In the genomic region with DNA sequence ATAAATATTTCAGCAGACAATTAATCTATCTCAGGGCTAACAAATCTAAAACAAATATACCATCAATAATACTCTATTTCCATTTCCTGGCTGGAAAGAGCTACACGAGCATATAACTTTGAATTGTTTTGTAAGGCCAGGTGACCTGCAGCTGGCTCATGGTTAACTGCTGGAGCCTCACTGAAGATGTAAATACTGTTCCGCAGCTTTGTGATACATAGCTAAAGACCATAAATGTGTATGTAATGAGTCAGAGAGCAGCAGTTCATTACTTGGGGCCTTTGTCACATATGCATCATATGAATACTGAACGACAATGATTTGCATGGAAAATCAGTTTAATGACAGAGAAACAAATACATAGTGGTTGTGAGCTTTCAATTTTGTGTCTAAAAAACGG, we compare ENCODE assay signal across 2 cellular contexts.
A peak's percentile ranks its signal among the peaks of the same experiment; 100 is the strongest.
TF ChIP-seq lines count a peak whose summit lies in the region.

No MANE protein-coding gene starts in this region.

TF ChIP-seq in endothelial cell of umbilical vein, 7 proteins besides CTCF, POLR2A, EP300 and RAD21:
- TF ChIP-seq POLR2AphosphoS5 (IDR thresholded peaks at IDR 0.05; ENCODE audit: insufficient read depth, low read depth, low read length): peak; percentile 81
- TF ChIP-seq, protein P1, sequence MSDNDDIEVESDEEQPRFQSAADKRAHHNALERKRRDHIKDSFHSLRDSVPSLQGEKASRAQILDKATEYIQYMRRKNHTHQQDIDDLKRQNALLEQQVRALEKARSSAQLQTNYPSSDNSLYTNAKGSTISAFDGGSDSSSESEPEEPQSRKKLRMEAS (IDR thresholded peaks at IDR 0.05; ENCODE audit: insufficient read depth, insufficient read length): no peak
- no peak for TF ChIP-seq MYC (IDR thresholded peaks at IDR 0.05; ENCODE audit: low read depth, low read length)
- peak; percentile 35 for TF ChIP-seq GATA2 (IDR thresholded peaks at IDR 0.05; ENCODE audit: insufficient read depth, insufficient read length, low read depth, low read length)
- peak; percentile 83 for TF ChIP-seq JUN (IDR thresholded peaks at IDR 0.05; ENCODE audit: borderline replicate concordance, insufficient read depth, insufficient read length, low read depth)
- TF ChIP-seq EZH2 (IDR thresholded peaks at IDR 0.05; ENCODE audit: borderline replicate concordance, low read depth, low read length, severe bottlenecking): no peak
- peak; percentile 85 for TF ChIP-seq FOS (IDR thresholded peaks at IDR 0.05; ENCODE audit: borderline replicate concordance, insufficient read depth, low read length)

TF ChIP-seq in GM23338, 12 proteins besides CTCF, POLR2A, EP300 and RAD21:
- TF ChIP-seq JUNB (IDR thresholded peaks at IDR 0.05; ENCODE audit: unreplicated experiment) (no peak), EZH2 (IDR thresholded peaks at IDR 0.05; ENCODE audit: low read depth, unreplicated experiment) (no peak), NANOG (IDR thresholded peaks at IDR 0.05; ENCODE audit: borderline replicate concordance) (no peak), CREB1 (CRISPR knock-in tag; IDR thresholded peaks at IDR 0.05; ENCODE audit: low read depth) (no peak), POLR2AphosphoS5 (IDR thresholded peaks at IDR 0.05; ENCODE audit: low read depth) (no peak), EZH2phosphoT487 (IDR thresholded peaks at IDR 0.05; ENCODE audit: unreplicated experiment) (no peak), STAT1 (IDR thresholded peaks at IDR 0.05; ENCODE audit: unreplicated experiment) (no peak), ZNF114 (CRISPR knock-in tag; IDR thresholded peaks at IDR 0.05) (no peak), ZNF331 (CRISPR knock-in tag; IDR thresholded peaks at IDR 0.05; ENCODE audit: low read depth) (no peak)
- TF ChIP-seq, protein P2, sequence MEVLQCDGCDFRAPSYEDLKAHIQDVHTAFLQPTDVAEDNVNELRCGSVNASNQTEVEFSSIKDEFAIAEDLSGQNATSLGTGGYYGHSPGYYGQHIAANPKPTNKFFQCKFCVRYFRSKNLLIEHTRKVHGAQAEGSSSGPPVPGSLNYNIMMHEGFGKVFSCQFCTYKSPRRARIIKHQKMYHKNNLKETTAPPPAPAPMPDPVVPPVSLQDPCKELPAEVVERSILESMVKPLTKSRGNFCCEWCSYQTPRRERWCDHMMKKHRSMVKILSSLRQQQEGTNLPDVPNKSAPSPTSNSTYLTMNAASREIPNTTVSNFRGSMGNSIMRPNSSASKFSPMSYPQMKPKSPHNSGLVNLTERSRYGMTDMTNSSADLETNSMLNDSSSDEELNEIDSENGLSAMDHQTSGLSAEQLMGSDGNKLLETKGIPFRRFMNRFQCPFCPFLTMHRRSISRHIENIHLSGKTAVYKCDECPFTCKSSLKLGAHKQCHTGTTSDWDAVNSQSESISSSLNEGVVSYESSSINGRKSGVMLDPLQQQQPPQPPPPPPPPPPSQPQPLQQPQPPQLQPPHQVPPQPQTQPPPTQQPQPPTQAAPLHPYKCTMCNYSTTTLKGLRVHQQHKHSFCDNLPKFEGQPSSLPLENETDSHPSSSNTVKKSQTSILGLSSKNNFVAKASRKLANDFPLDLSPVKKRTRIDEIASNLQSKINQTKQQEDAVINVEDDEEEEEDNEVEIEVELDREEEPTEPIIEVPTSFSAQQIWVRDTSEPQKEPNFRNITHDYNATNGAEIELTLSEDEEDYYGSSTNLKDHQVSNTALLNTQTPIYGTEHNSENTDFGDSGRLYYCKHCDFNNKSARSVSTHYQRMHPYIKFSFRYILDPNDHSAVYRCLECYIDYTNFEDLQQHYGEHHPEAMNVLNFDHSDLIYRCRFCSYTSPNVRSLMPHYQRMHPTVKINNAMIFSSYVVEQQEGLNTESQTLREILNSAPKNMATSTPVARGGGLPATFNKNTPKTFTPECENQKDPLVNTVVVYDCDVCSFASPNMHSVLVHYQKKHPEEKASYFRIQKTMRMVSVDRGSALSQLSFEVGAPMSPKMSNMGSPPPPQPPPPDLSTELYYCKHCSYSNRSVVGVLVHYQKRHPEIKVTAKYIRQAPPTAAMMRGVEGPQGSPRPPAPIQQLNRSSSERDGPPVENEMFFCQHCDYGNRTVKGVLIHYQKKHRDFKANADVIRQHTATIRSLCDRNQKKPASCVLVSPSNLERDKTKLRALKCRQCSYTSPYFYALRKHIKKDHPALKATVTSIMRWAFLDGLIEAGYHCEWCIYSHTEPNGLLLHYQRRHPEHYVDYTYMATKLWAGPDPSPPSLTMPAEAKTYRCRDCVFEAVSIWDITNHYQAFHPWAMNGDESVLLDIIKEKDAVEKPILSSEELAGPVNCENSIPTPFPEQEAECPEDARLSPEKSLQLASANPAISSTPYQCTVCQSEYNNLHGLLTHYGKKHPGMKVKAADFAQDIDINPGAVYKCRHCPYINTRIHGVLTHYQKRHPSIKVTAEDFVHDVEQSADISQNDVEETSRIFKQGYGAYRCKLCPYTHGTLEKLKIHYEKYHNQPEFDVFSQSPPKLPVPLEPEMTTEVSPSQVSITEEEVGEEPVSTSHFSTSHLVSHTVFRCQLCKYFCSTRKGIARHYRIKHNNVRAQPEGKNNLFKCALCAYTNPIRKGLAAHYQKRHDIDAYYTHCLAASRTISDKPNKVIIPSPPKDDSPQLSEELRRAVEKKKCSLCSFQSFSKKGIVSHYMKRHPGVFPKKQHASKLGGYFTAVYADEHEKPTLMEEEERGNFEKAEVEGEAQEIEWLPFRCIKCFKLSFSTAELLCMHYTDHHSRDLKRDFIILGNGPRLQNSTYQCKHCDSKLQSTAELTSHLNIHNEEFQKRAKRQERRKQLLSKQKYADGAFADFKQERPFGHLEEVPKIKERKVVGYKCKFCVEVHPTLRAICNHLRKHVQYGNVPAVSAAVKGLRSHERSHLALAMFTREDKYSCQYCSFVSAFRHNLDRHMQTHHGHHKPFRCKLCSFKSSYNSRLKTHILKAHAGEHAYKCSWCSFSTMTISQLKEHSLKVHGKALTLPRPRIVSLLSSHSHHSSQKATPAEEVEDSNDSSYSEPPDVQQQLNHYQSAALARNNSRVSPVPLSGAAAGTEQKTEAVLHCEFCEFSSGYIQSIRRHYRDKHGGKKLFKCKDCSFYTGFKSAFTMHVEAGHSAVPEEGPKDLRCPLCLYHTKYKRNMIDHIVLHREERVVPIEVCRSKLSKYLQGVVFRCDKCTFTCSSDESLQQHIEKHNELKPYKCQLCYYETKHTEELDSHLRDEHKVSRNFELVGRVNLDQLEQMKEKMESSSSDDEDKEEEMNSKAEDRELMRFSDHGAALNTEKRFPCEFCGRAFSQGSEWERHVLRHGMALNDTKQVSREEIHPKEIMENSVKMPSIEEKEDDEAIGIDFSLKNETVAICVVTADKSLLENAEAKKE (CRISPR knock-in tag; IDR thresholded peaks at IDR 0.05): no peak
- TF ChIP-seq, protein P3, sequence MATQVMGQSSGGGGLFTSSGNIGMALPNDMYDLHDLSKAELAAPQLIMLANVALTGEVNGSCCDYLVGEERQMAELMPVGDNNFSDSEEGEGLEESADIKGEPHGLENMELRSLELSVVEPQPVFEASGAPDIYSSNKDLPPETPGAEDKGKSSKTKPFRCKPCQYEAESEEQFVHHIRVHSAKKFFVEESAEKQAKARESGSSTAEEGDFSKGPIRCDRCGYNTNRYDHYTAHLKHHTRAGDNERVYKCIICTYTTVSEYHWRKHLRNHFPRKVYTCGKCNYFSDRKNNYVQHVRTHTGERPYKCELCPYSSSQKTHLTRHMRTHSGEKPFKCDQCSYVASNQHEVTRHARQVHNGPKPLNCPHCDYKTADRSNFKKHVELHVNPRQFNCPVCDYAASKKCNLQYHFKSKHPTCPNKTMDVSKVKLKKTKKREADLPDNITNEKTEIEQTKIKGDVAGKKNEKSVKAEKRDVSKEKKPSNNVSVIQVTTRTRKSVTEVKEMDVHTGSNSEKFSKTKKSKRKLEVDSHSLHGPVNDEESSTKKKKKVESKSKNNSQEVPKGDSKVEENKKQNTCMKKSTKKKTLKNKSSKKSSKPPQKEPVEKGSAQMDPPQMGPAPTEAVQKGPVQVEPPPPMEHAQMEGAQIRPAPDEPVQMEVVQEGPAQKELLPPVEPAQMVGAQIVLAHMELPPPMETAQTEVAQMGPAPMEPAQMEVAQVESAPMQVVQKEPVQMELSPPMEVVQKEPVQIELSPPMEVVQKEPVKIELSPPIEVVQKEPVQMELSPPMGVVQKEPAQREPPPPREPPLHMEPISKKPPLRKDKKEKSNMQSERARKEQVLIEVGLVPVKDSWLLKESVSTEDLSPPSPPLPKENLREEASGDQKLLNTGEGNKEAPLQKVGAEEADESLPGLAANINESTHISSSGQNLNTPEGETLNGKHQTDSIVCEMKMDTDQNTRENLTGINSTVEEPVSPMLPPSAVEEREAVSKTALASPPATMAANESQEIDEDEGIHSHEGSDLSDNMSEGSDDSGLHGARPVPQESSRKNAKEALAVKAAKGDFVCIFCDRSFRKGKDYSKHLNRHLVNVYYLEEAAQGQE (IDR thresholded peaks at IDR 0.05; ENCODE audit: unreplicated experiment): no peak
- TF ChIP-seq, protein P4, sequence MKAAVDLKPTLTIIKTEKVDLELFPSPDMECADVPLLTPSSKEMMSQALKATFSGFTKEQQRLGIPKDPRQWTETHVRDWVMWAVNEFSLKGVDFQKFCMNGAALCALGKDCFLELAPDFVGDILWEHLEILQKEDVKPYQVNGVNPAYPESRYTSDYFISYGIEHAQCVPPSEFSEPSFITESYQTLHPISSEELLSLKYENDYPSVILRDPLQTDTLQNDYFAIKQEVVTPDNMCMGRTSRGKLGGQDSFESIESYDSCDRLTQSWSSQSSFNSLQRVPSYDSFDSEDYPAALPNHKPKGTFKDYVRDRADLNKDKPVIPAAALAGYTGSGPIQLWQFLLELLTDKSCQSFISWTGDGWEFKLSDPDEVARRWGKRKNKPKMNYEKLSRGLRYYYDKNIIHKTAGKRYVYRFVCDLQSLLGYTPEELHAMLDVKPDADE (IDR thresholded peaks at IDR 0.05): no peak
